In genomic region chr11:71204748-71205664, GRCh38 we compare ENCODE assay signal across 30 cellular contexts. TPM values are rescaled to one million over a fixed set of nuclear protein-coding genes. Genes with fewer than 3 reads are reported as not detected.
DNase-seq lines count a peak whose midpoint lies in the region; ATAC-seq, FAIRE-seq and TF ChIP-seq lines count a peak whose summit lies in the region.
"Had no signal": no experiment of that assay in that cellular context is flagged by ENCODE, and none has a peak within 500 bp of the region (broad histone marks: within the 10 kb centered on the region; RNA-seq: fewer than 3 reads in every experiment).

No MANE protein-coding gene starts in this region.

- H3K9ac ChIP-seq in GM12878 (ENCODE audit: control insufficient read depth, insufficient read depth, low read length), result no peak overlapping the region
- H3K9ac ChIP-seq: GM23248, parathyroid adenoma had no signal

- no peak overlapping the region for H3K4me3 ChIP-seq in HEK293 (ENCODE audit: low read depth, low read length)
- H3K4me3 ChIP-seq in GM12878, result no peak overlapping the region
- H3K4me3 ChIP-seq: coronary artery, gastrocnemius medialis, GM23248 had no signal

- H3K4me1 Mint-ChIP-seq in progenitor cell of endocrine pancreas (ENCODE audit: low read depth), result peaks cover 19% of the 10 kb centered on the region
- H3K4me1 Mint-ChIP-seq in stimulated activated effector memory CD8-positive, alpha-beta T cell treated with anti-CD3 and anti-CD28 coated beads, Interleukin-12 subunit alpha, Interleukin-12 subunit beta, amount 100 ng/mL, for 72 hours, result no peaks in the 10 kb centered on the region
- H3K4me1 Mint-ChIP-seq: activated CD4-positive, alpha-beta T cell treated with anti-CD3 and anti-CD28 coated beads, Interleukin-2, amount 10 ng/mL, durations not matched to agents 7 days and 5 days; activated CD8-positive, alpha-beta memory T cell treated with anti-CD3 and anti-CD28 coated beads, Interleukin-2, amount 10 ng/mL, durations not matched to agents 7 days and 5 days; CD8-positive, alpha-beta memory T cell; immature natural killer cell had no signal

- peak; percentile 40; the same call in 2 of the 3 replicates for ATAC-seq in GM12878
- no peak for ATAC-seq in stimulated activated effector memory CD8-positive, alpha-beta T cell treated with anti-CD3 and anti-CD28 coated beads, Interleukin-12 subunit alpha, Interleukin-12 subunit beta, amount 100 ng/mL, for 72 hours
- ATAC-seq: activated CD8-positive, alpha-beta memory T cell treated with anti-CD3 and anti-CD28 coated beads, Interleukin-2, amount 10 ng/mL, durations not matched to agents 7 days and 5 days; activated T-cell treated with anti-CD3 and anti-CD28 coated beads, Interleukin-2, amount 50 U/mL, for 72 hours; effector memory CD8-positive, alpha-beta T cell; gastrocnemius medialis; left lobe of liver had no signal

- H3K4me2 ChIP-seq in GM12878 (ENCODE audit: control insufficient read depth, insufficient read depth), result no peak overlapping the region

- H3K27ac ChIP-seq in HEK293 (ENCODE audit: extremely low read depth, low read depth, low read length) (no peak overlapping the region), GM12878 (ENCODE audit: control insufficient read depth, insufficient read depth) (no peak overlapping the region)
- H3K27ac ChIP-seq: coronary artery, gastrocnemius medialis, GM23248, parathyroid adenoma had no signal

- no TSS peak for BruUV-seq in GM12878 (replicated peaks; lab: Mats Ljungman, UMichigan)

- no peak for TF ChIP-seq POLR2A in GM12878 (IDR thresholded peaks at IDR 0.05; ENCODE audit: low read depth, low read length)

- H3K9me3 Mint-ChIP-seq in progenitor cell of endocrine pancreas (ENCODE audit: low read depth), result no peaks in the 10 kb centered on the region
- no peaks in the 10 kb centered on the region for H3K9me3 Mint-ChIP-seq in stimulated activated effector memory CD8-positive, alpha-beta T cell treated with anti-CD3 and anti-CD28 coated beads, Interleukin-12 subunit alpha, Interleukin-12 subunit beta, amount 100 ng/mL, for 72 hours
- H3K9me3 Mint-ChIP-seq: activated CD4-positive, alpha-beta T cell treated with anti-CD3 and anti-CD28 coated beads, Interleukin-2, amount 10 ng/mL, durations not matched to agents 7 days and 5 days; CD8-positive, alpha-beta memory T cell; effector memory CD8-positive, alpha-beta T cell; immature natural killer cell; T-helper 1 cell treated with Interleukin-12 subunit alpha and Interleukin-12 subunit beta and Interleukin-4 antibody, amounts not matched to agents 30 μg/mL and 1 μg/mL, for 36 hours had no signal

- POLR2A ChIA-PET in HEK293 (lab: Yijun Ruan, JAX) (no interaction called here), GM12878 (lab: Charles Lee) (no interaction called here)

- TF ChIP-seq CTCF in HEK293 (tag by site-specific recombination; IDR thresholded peaks at IDR 0.05), result no peak
- no peak for TF ChIP-seq CTCF in GM12878 (IDR thresholded peaks at IDR 0.05 in 2 of 3, conservative IDR thresholded peaks at IDR 0.05 in 1 of 3; ENCODE audit: control insufficient read depth in 2 of 3, extremely low read depth in 1 of 3, insufficient read depth in 1 of 3, low read depth in 3 of 3, low read length in 3 of 3)
- no peak for TF ChIP-seq CTCF in progenitor cell of endocrine pancreas (IDR thresholded peaks at IDR 0.05; ENCODE audit: unreplicated experiment)

- H3K9me3 ChIP-seq in HEK293 (ENCODE audit: control insufficient read depth, insufficient read depth, low read depth, low read length), result no peaks in the 10 kb centered on the region
- no peaks in the 10 kb centered on the region; the same call in 2 of the 3 replicates for H3K9me3 ChIP-seq in GM12878 (replicated peaks; ENCODE audit: control insufficient read depth, insufficient read depth, low read length)
- H3K9me3 ChIP-seq: gastrocnemius medialis had no signal

- intact Hi-C loops in GM12878 (cut with micrococcal nuclease; ENCODE audit: unreplicated experiment), result no loop called here

- H2AFZ ChIP-seq in GM12878 (ENCODE audit: control insufficient read depth, low read depth, low read length), result no peak overlapping the region
- H2AFZ ChIP-seq: GM23248, parathyroid adenoma had no signal

- RAD21 ChIA-PET in GM12878 (lab: Charles Lee; ENCODE audit: unreplicated experiment), result no interaction called here

- H3K27me3 ChIP-seq in GM12878 (replicated peaks in 1 of 2; ENCODE audit: control insufficient read depth in 2 of 2, insufficient read depth in 2 of 2, low read length in 1 of 2), result no peaks in the 10 kb centered on the region

- no peak for TF ChIP-seq RAD21 in GM12878 (IDR thresholded peaks at IDR 0.05; ENCODE audit: insufficient read depth, low read depth, low read length)

- FAIRE-seq in GM12878 (lab: Jason Lieb, UNC), result no peak

- no peaks in the 10 kb centered on the region for H4K20me1 ChIP-seq in GM12878 (ENCODE audit: control insufficient read depth, insufficient read depth)

- TF ChIP-seq EP300 in GM12878 (IDR thresholded peaks at IDR 0.05; ENCODE audit: borderline replicate concordance in 1 of 2, control insufficient read depth in 1 of 2, low read depth in 2 of 2, low read length in 2 of 2), result no peak

- H3K4me1 ChIP-seq in HEK293 (ENCODE audit: control insufficient read depth, insufficient read depth, low read length) (no peaks in the 10 kb centered on the region), GM12878 (ENCODE audit: control insufficient read depth, insufficient read depth, low read length) (no peaks in the 10 kb centered on the region)
- H3K4me1 ChIP-seq: gastrocnemius medialis, parathyroid adenoma had no signal

- H3K4me3 Mint-ChIP-seq in progenitor cell of endocrine pancreas (ENCODE audit: low read depth), result no peak overlapping the region
- no peak overlapping the region for H3K4me3 Mint-ChIP-seq in stimulated activated effector memory CD8-positive, alpha-beta T cell treated with anti-CD3 and anti-CD28 coated beads, Interleukin-12 subunit alpha, Interleukin-12 subunit beta, amount 100 ng/mL, for 72 hours
- H3K4me3 Mint-ChIP-seq: activated CD4-positive, alpha-beta T cell treated with anti-CD3 and anti-CD28 coated beads, Interleukin-2, amount 10 ng/mL, durations not matched to agents 7 days and 5 days; activated CD8-positive, alpha-beta memory T cell treated with anti-CD3 and anti-CD28 coated beads, Interleukin-2, amount 10 ng/mL, durations not matched to agents 7 days and 5 days; activated naive CD4-positive, alpha-beta T cell treated with anti-CD3 and anti-CD28 coated beads for 36 hours; activated T-cell treated with anti-CD3 and anti-CD28 coated beads, Interleukin-2, amount 50 U/mL, for 72 hours; CD8-positive, alpha-beta memory T cell; effector memory CD8-positive, alpha-beta T cell; immature natural killer cell; nephron progenitor cell; T-helper 1 cell treated with Interleukin-12 subunit alpha and Interleukin-12 subunit beta and Interleukin-4 antibody, amounts not matched to agents 30 μg/mL and 1 μg/mL, for 36 hours had no signal

- 17% methylated on average over 18 of the region's 18 CpGs for WGBS in GM12878 (ENCODE audit: insufficient coverage, insufficient replicate concordance, low lambda C conversion rate, missing lambda C conversion rate)

- H3K36me3 Mint-ChIP-seq in progenitor cell of endocrine pancreas (ENCODE audit: insufficient read depth), result peaks cover 17% of the 10 kb centered on the region
- no peaks in the 10 kb centered on the region for H3K36me3 Mint-ChIP-seq in stimulated activated effector memory CD8-positive, alpha-beta T cell treated with anti-CD3 and anti-CD28 coated beads, Interleukin-12 subunit alpha, Interleukin-12 subunit beta, amount 100 ng/mL, for 72 hours
- H3K36me3 Mint-ChIP-seq: activated CD8-positive, alpha-beta memory T cell treated with anti-CD3 and anti-CD28 coated beads, Interleukin-2, amount 10 ng/mL, durations not matched to agents 7 days and 5 days; CD8-positive, alpha-beta memory T cell; immature natural killer cell had no signal

- no peaks in the 10 kb centered on the region for H3K27me3 Mint-ChIP-seq in progenitor cell of endocrine pancreas
- H3K27me3 Mint-ChIP-seq: activated CD4-positive, alpha-beta T cell treated with anti-CD3 and anti-CD28 coated beads, Interleukin-2, amount 10 ng/mL, durations not matched to agents 7 days and 5 days; activated CD8-positive, alpha-beta memory T cell treated with anti-CD3 and anti-CD28 coated beads, Interleukin-2, amount 10 ng/mL, durations not matched to agents 7 days and 5 days; CD8-positive, alpha-beta memory T cell had no signal

- SMC1A ChIA-PET in GM12878 (lab: Charles Lee; ENCODE audit: uncharacterized antibody, unreplicated experiment), result no interaction called here

- DNase-seq in DMS53 (lab: John Stamatoyannopoulos, UW) (peak; percentile 53), DMS53 treated with DMSO at 0.1 percent for 48 hours (lab: John Stamatoyannopoulos, UW; ENCODE audit: unreplicated experiment) (no peak), GM12878 (ENCODE audit: low read depth, low spot score) (no peak), progenitor cell of endocrine pancreas (ENCODE audit: low spot score, unreplicated experiment) (no peak), germinal center (ENCODE audit: low spot score) (no peak)
- no peak for DNase-seq in stimulated activated effector memory CD8-positive, alpha-beta T cell treated with anti-CD3 and anti-CD28 coated beads, Interleukin-12 subunit alpha, Interleukin-12 subunit beta, amount 100 ng/mL, for 72 hours (ENCODE audit: low spot score in 2 of 2)
- no peak for DNase-seq in activated CD4-positive, CD25-positive, alpha-beta regulatory T cell treated with anti-CD3 and anti-CD28 coated beads, Interleukin-2, amount 50 U/mL, for 72 hours
- DNase-seq: activated CD4-positive, alpha-beta T cell treated with anti-CD3 and anti-CD28 coated beads, Interleukin-2, amount 10 ng/mL, durations not matched to agents 7 days and 5 days; activated CD8-positive, alpha-beta memory T cell treated with anti-CD3 and anti-CD28 coated beads, Interleukin-2, amount 10 ng/mL, durations not matched to agents 7 days and 5 days; activated naive CD4-positive, alpha-beta T cell treated with anti-CD3 and anti-CD28 coated beads for 36 hours; activated T-cell treated with anti-CD3 and anti-CD28 coated beads, Interleukin-2, amount 50 U/mL, for 72 hours; AML-193; amniotic stem cell; CD8-positive, alpha-beta memory T cell; DND-41; effector memory CD8-positive, alpha-beta T cell; gastrocnemius medialis; GM23248; hippocampal formation; immature natural killer cell; NCI-H1092; NCI-H2029; NCI-H524; nephron progenitor cell; trophoblast cell had no signal

- no peaks in the 10 kb centered on the region for H3K79me2 ChIP-seq in GM12878 (ENCODE audit: control insufficient read depth, insufficient read depth, low read length)
- H3K79me2 ChIP-seq: parathyroid adenoma had no signal

- no peaks in the 10 kb centered on the region for H3K36me3 ChIP-seq in HEK293 (ENCODE audit: control insufficient read depth in 2 of 2, insufficient read depth in 1 of 2, low read length in 2 of 2)
- no peaks in the 10 kb centered on the region for H3K36me3 ChIP-seq in GM12878 (ENCODE audit: control insufficient read depth in 2 of 2, insufficient read depth in 2 of 2, low read length in 1 of 2)
- H3K36me3 ChIP-seq: gastrocnemius medialis had no signal

- CTCF ChIA-PET in HEK293 (lab: Yijun Ruan, JAX) (interaction anchor here (0.5 kb wide), 1 partner anchor 1287 kb away, joined by 4 read pairs; no protein-coding TSS in a partner anchor), GM12878 (lab: Yijun Ruan, JAX) (no interaction called here)

- peak overlapping the region; percentile 69 for H3K27ac Mint-ChIP-seq in progenitor cell of endocrine pancreas
- H3K27ac Mint-ChIP-seq in stimulated activated effector memory CD8-positive, alpha-beta T cell treated with anti-CD3 and anti-CD28 coated beads, Interleukin-12 subunit alpha, Interleukin-12 subunit beta, amount 100 ng/mL, for 72 hours, result no peak overlapping the region
- H3K27ac Mint-ChIP-seq: activated CD4-positive, alpha-beta T cell treated with anti-CD3 and anti-CD28 coated beads, Interleukin-2, amount 10 ng/mL, durations not matched to agents 7 days and 5 days; activated CD8-positive, alpha-beta memory T cell treated with anti-CD3 and anti-CD28 coated beads, Interleukin-2, amount 10 ng/mL, durations not matched to agents 7 days and 5 days; activated naive CD4-positive, alpha-beta T cell treated with anti-CD3 and anti-CD28 coated beads for 36 hours; activated T-cell treated with anti-CD3 and anti-CD28 coated beads, Interleukin-2, amount 50 U/mL, for 72 hours; CD8-positive, alpha-beta memory T cell; effector memory CD8-positive, alpha-beta T cell; immature natural killer cell; nephron progenitor cell; T-helper 1 cell treated with Interleukin-12 subunit alpha and Interleukin-12 subunit beta and Interleukin-4 antibody, amounts not matched to agents 30 μg/mL and 1 μg/mL, for 36 hours had no signal

- in situ Hi-C loops in GM12878 (cut with MboI), result no loop called here

RNA-seq across cellular contexts. Expression of gene SHANK2, which starts 47.4 kb away (rescaled TPM):
- 7.4 and 7.8 TPM in 2 replicates for total RNA-seq in GM12878 (2013; cell fraction: nucleolus; rRNA removed)
- total RNA-seq in GM12878 (2014; rRNA removed) (0.11 and 0.28 TPM in 2 replicates), GM12878 (2014; rRNA removed; fragmentation: Illumina TruSeq; extraction: Trizol) (not detected in 2 replicates), GM12878 (2021) (0.13 and 0.31 TPM in 2 replicates), progenitor cell of endocrine pancreas (97.8 and 104 TPM in 2 replicates)
- not detected for polyA plus RNA-seq in GM12878 (2011; ENCODE audit: low read depth)
- polyA plus RNA-seq in GM12878 (2011; rRNA removed) (0.10 and 0.14 TPM in 2 replicates), GM12878 (2014; fragmentation: Illumina TruSeq; extraction: Trizol) (0.01 TPM in 1 of 2 replicates, not detected in the other), GM12878 (2014; fragmentation: Nextera tagmentation; extraction: Ambion mirVana) (not detected), GM12878 (2014; rRNA removed) (not detected in 2 replicates), GM12878 (2016; fragmentation: Nextera tagmentation; extraction: Ambion mirVana) (under 1 TPM in 1 of 2 experiments, not detected in 1; 0.04 TPM)
- 0.09 and 0.12 TPM in 2 replicates for polyA plus RNA-seq in GM12878 (2011; cell fraction: cytosol; rRNA removed)
- 0.67 and 0.79 TPM in 2 replicates for polyA plus RNA-seq in GM12878 (2011; cell fraction: nucleus; rRNA removed)
- 0.04 TPM in 1 of 2 replicates, not detected in the other for polyA plus RNA-seq in GM12878 (2012)
- polyA minus RNA-seq in GM12878 (2011; rRNA and poly(A)+ RNA removed), result 0.57 and 0.95 TPM in 2 replicates
- polyA minus RNA-seq in GM12878 (2011; cell fraction: cytosol; rRNA and poly(A)+ RNA removed), result not detected in 2 replicates
- 1.2 and 1.7 TPM in 2 replicates for polyA minus RNA-seq in GM12878 (2011; cell fraction: nucleus; rRNA and poly(A)+ RNA removed)
- total RNA-seq: activated CD4-positive, alpha-beta T cell treated with anti-CD3 and anti-CD28 coated beads, Interleukin-2, amount 10 ng/mL, durations not matched to agents 7 days and 5 days; activated CD8-positive, alpha-beta memory T cell treated with anti-CD3 and anti-CD28 coated beads, Interleukin-2, amount 10 ng/mL, durations not matched to agents 7 days and 5 days; activated naive CD4-positive, alpha-beta T cell treated with anti-CD3 and anti-CD28 coated beads for 36 hours; CD8-positive, alpha-beta memory T cell had no signal
- polyA plus RNA-seq: CD8-positive, alpha-beta memory T cell; immature natural killer cell had no signal

Comparison
In these comparisons a context has a peak if more than half of its experiments do, and no peak if none do; other contexts are left out.
1. RNA of gene SHANK2, which starts 47.4 kb away (total RNA-seq): 97.8 to 104 TPM in progenitor cell of endocrine pancreas; 0.11 to 7.8 TPM in GM12878; every median in the first group is over 10 times any median in the second.